Comparison of ENCODE assay signal across 9 cellular contexts in genomic region chr22:50756949-50757491, GRCh38. TPM values are rescaled to one million over a fixed set of nuclear protein-coding genes. Genes with fewer than 3 reads are reported as not detected.
DNase-seq lines count a peak whose midpoint lies in the region; ATAC-seq and TF ChIP-seq lines count a peak whose summit lies in the region.
"Not testable (repeated sequence)": the region's sequence is repeated elsewhere in the genome, so short reads cannot be mapped to it uniquely, and the experiment has no call there.
"Had no signal": no experiment of that assay in that cellular context is flagged by ENCODE, and none has a peak within 500 bp of the region (broad histone marks: within the 10 kb centered on the region; RNA-seq: fewer than 3 reads in every experiment).

No MANE protein-coding gene starts in this region.

- H3K9ac ChIP-seq in endodermal cell (ENCODE audit: extremely low read depth, low read length, poor library complexity, severe bottlenecking) (peak overlapping the region; percentile 64), skeletal muscle satellite cell (ENCODE audit: low read depth, low read length) (peak overlapping the region; percentile 44)

- H3K27me3 Mint-ChIP-seq in T-helper 17 cell; activated T-helper 17 cell treated with anti-CD3 and anti-CD28 coated beads, Interleukin-2, amount 50 U/mL, for 72 hours: not testable (repeated sequence)
- peaks cover 69% of the 10 kb centered on the region for H3K27me3 Mint-ChIP-seq in endodermal cell (ENCODE audit: insufficient read depth)

- peak; percentile 55 for ATAC-seq in T-helper 17 cell
- ATAC-seq in activated T-helper 17 cell treated with anti-CD3 and anti-CD28 coated beads, Interleukin-2, amount 50 U/mL, for 72 hours (replicated peaks): peak; percentile 48
- ATAC-seq in left lung: peak; percentile 53

- TF ChIP-seq POLR2A in suprapubic skin (IDR thresholded peaks at IDR 0.05): not testable (repeated sequence)

- not testable (repeated sequence) for H3K36me3 Mint-ChIP-seq in T-helper 17 cell (ENCODE audit: low read depth); activated T-helper 17 cell treated with anti-CD3 and anti-CD28 coated beads, Interleukin-2, amount 50 U/mL, for 72 hours (ENCODE audit: low read depth); endodermal cell (ENCODE audit: low read depth)

- peak overlapping the region; percentile 97 for H3K4me3 Mint-ChIP-seq in T-helper 17 cell
- H3K4me3 Mint-ChIP-seq in activated T-helper 17 cell treated with anti-CD3 and anti-CD28 coated beads, Interleukin-2, amount 50 U/mL, for 72 hours: peak overlapping the region; percentile 90
- H3K4me3 Mint-ChIP-seq in endodermal cell: peak overlapping the region; percentile 87

- H3K4me1 ChIP-seq in endodermal cell (ENCODE audit: control insufficient read depth, insufficient read depth, low read length); left lung; skeletal muscle satellite cell (ENCODE audit: control insufficient read depth, insufficient read depth, low read length); suprapubic skin: not testable (repeated sequence)

- H3K4me1 Mint-ChIP-seq in T-helper 17 cell: peaks cover 13% of the 10 kb centered on the region
- not testable (repeated sequence) for H3K4me1 Mint-ChIP-seq in activated T-helper 17 cell treated with anti-CD3 and anti-CD28 coated beads, Interleukin-2, amount 50 U/mL, for 72 hours; endodermal cell

- H3K9me3 Mint-ChIP-seq in activated T-helper 17 cell treated with anti-CD3 and anti-CD28 coated beads, Interleukin-2, amount 50 U/mL, for 72 hours; endodermal cell: not testable (repeated sequence)

- H3K27ac ChIP-seq in endodermal cell (ENCODE audit: low read depth, low read length) (peak overlapping the region; percentile 76), left lung (peak overlapping the region in 1 of 2 donors; percentile 39), suprapubic skin (peak overlapping the region; percentile 60)

- DNase-seq in ELR (ENCODE audit: low read depth): peak; percentile 23
- peak; percentile 23 for DNase-seq in NCI-H146 (lab: John Stamatoyannopoulos, UW)
- DNase-seq in T-helper 17 cell: peak; percentile 24 to 53 (median 45)
- not testable (repeated sequence) for DNase-seq in endodermal cell
- peak in 1 of 2 donors; percentile 67 for DNase-seq in left lung
- peak in 1 of 2 donors; percentile 60 for DNase-seq in suprapubic skin (ENCODE audit: low spot score in 2 of 2)

- peak overlapping the region; percentile 91 for H3K4me2 ChIP-seq in skeletal muscle satellite cell (ENCODE audit: low read length)

- intact Hi-C loops in left lung (cut with DNase I): not testable (repeated sequence)

- 0 to 8% methylated on average over 2 to 24 of the region's 24 CpGs for WGBS in endodermal cell (ENCODE audit: insufficient coverage in 1 of 2, insufficient read length in 1 of 2), 2 experiments
- WGBS in suprapubic skin: 5% methylated on average over 15 of the region's 24 CpGs

- H3K27me3 ChIP-seq in endodermal cell (ENCODE audit: control insufficient read depth, insufficient read depth, low read length, poor library complexity, severe bottlenecking); left lung; skeletal muscle satellite cell (ENCODE audit: control insufficient read depth, insufficient read depth, low read length); suprapubic skin: not testable (repeated sequence)

- H3K27ac Mint-ChIP-seq in T-helper 17 cell (peak overlapping the region; percentile 91), endodermal cell (peak overlapping the region; percentile 98)
- peak overlapping the region; percentile 66 for H3K27ac Mint-ChIP-seq in activated T-helper 17 cell treated with anti-CD3 and anti-CD28 coated beads, Interleukin-2, amount 50 U/mL, for 72 hours

- H3K4me3 ChIP-seq in endodermal cell (ENCODE audit: low read length): peak overlapping the region; percentile 94
- peak overlapping the region; percentile 42 to 53 for H3K4me3 ChIP-seq in left lung
- H3K4me3 ChIP-seq in skeletal muscle satellite cell (ENCODE audit: low read length): peak overlapping the region; percentile 86
- H3K4me3 ChIP-seq in suprapubic skin: peak overlapping the region; percentile 57

- H3K9me3 ChIP-seq in T-helper 17 cell (ENCODE audit: control insufficient read depth, low read length, poor library complexity, severe bottlenecking); endodermal cell (ENCODE audit: control insufficient read depth, low read length); left lung; skeletal muscle satellite cell (replicated peaks; ENCODE audit: low read length); suprapubic skin: not testable (repeated sequence)

- not testable (repeated sequence) for TF ChIP-seq EP300 in suprapubic skin (IDR thresholded peaks at IDR 0.05)

- H3K36me3 ChIP-seq in endodermal cell (ENCODE audit: control insufficient read depth, insufficient read depth, low read length); left lung; skeletal muscle satellite cell (ENCODE audit: insufficient read depth, low read length); suprapubic skin: not testable (repeated sequence)

- peak; percentile 52 for TF ChIP-seq CTCF in endodermal cell (conservative IDR thresholded peaks at IDR 0.05)
- peak in 1 of 2 donors; percentile 28 for TF ChIP-seq CTCF in left lung (IDR thresholded peaks at IDR 0.05)
- peak; percentile 11 to 41 for TF ChIP-seq CTCF in suprapubic skin (IDR thresholded peaks at IDR 0.05)

RNA-seq across cellular contexts. Expression of gene ACR, which starts 19.0 kb away (rescaled TPM):
- total RNA-seq in T-helper 17 cell: not detected
- not detected for total RNA-seq in activated T-helper 17 cell treated with anti-CD3 and anti-CD28 coated beads, Interleukin-2, amount 50 U/mL, for 72 hours
- under 1 TPM in 1 of 2 donors, not detected in 1; 0.18 TPM for total RNA-seq in endodermal cell
- polyA plus RNA-seq in endodermal cell (2013, experiment 1 of 2): 0.71 TPM
- polyA plus RNA-seq in endodermal cell (2013, experiment 2 of 2): not detected
- 1 to 10 TPM in 1 of 2 donors, not detected in 1; 1.4 TPM for total RNA-seq in left lung
- not detected in 2 replicates for total RNA-seq in skeletal muscle satellite cell (2012; rRNA removed)
- not detected for total RNA-seq in suprapubic skin
- total RNA-seq: T-helper 1 cell treated with Interleukin-12 subunit alpha and Interleukin-12 subunit beta and Interleukin-4 antibody, amounts not matched to agents 30 ng/mL and 1 ng/mL, for 36 hours had no signal

RNA-seq across cellular contexts. Expression of gene RABL2B, which starts 26.4 kb away (rescaled TPM):
- total RNA-seq in T-helper 17 cell: 10 to 100 TPM; 41.6 to 43.9 TPM
- 10 to 100 TPM; 17.6 to 20.1 TPM for total RNA-seq in activated T-helper 17 cell treated with anti-CD3 and anti-CD28 coated beads, Interleukin-2, amount 50 U/mL, for 72 hours
- total RNA-seq in endodermal cell: 10 to 100 TPM; 35.4 to 35.5 TPM
- polyA plus RNA-seq in endodermal cell (2013, experiment 1 of 2): 35.2 TPM
- 31.8 TPM for polyA plus RNA-seq in endodermal cell (2013, experiment 2 of 2)
- 10 to 100 TPM; 27.1 to 36.9 TPM for total RNA-seq in left lung
- 7.9 and 8.1 TPM in 2 replicates for total RNA-seq in skeletal muscle satellite cell (2012; rRNA removed)
- total RNA-seq in suprapubic skin: 10 to 100 TPM; 16.6 to 28.4 (median 24.8) TPM
